In the genomic region with DNA sequence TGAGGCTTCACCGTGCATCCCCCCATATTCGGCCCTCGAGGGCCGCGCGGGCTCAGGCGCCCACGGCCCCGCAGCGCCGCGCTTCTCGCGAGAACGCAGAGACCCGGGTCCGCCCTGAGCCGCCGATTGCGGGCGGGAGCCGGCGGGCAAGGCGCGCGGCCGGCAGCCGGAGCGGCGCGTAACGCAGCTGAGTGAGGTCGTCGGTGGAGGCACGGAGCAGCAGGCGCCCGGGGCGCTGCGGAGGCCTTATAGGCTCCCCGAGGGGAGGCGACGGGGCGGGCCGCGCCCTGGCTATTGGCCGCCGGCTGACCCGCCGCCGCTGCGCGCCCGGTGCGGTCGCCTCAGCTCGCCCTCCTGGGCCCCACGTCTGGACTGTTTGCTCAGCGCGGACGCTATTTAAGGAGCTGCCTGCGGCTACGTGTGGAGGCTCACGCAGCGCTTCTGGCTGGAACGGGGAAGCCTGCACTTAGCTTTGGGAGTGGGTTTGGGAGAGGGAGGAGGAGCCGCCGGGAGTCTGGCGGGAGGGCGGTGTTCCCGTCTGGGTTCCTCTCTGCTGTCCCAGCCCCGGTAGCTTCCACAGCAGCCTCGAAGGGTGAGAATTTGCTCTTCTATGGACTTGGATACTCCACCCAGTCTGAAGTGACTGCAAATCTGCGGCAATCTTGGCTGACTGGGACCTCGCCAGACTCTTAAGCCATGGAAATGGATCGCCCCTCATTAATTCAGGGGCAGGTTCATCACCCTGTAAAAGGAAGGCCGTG, we compare ENCODE assay signal across 8 cellular contexts. TPM values are rescaled to one million over a fixed set of nuclear protein-coding genes. Genes with fewer than 3 reads are reported as not detected.
DNase-seq lines count a peak whose midpoint lies in the region; ATAC-seq and TF ChIP-seq lines count a peak whose summit lies in the region.

PLOD2 (minus strand) TSS at position 221 of the 761 bp plus-strand sequence; CDS start at position 26, 195 bp downstream.

- H3K4me1 ChIP-seq in SJSA1 (replicated peaks): peaks cover 74% of the 10 kb centered on the region
- peaks cover 13 to 27% of the 10 kb centered on the region in 2 donors for H3K4me1 ChIP-seq in gastrocnemius medialis

- ATAC-seq in GM19395 (IDR thresholded peaks at IDR 0.05; ENCODE audit: unreplicated experiment) (peak; percentile 59), gastrocnemius medialis (peak; percentile 31 to 59)

- H3K4me3 ChIP-seq in SJSA1: peak within 1 kb of the TSS; percentile 83
- peak within 1 kb of the TSS; percentile 69 to 83 (median 75) for H3K4me3 ChIP-seq in gastrocnemius medialis

- H3K27ac ChIP-seq in SJSA1: peak within 1 kb of the TSS; percentile 83
- H3K27ac ChIP-seq in gastrocnemius medialis: peak within 1 kb of the TSS; percentile 80 to 86 (median 84)

- intact Hi-C loops in gastrocnemius medialis (cut with DNase I; ENCODE audit: low total_unique reads): no loop called here

- H3K36me3 ChIP-seq in SJSA1: peaks cover 8% of the 10 kb centered on the region
- no peaks in the 10 kb centered on the region for H3K36me3 ChIP-seq in gastrocnemius medialis

- TF ChIP-seq POLR2A in gastrocnemius medialis (IDR thresholded peaks at IDR 0.05): peak; percentile 66 to 76

- H3K9me3 ChIP-seq in SJSA1 (replicated peaks): no peaks in the 10 kb centered on the region
- H3K9me3 ChIP-seq in gastrocnemius medialis: no peaks in the 10 kb centered on the region

- peak; percentile 90 for DNase-seq in D341Med (ENCODE audit: low spot score)
- DNase-seq in HPDE6-E6E7 (ENCODE audit: extremely low spot score): peak; percentile 58
- peak; percentile 82 to 86 for DNase-seq in SJSA1 (ENCODE audit: low read depth in 1 of 2, low spot score in 2 of 2)
- peak; percentile 31 for DNase-seq in cerebellar cortex (ENCODE audit: low spot score)
- peak; percentile 77 for DNase-seq in iPS-NIHi7 (ENCODE audit: extremely low spot score)
- DNase-seq in gastrocnemius medialis: peak; percentile 14 to 37
- DNase-seq in NOMO-1 (lab: John Stamatoyannopoulos, UW; ENCODE audit: unreplicated experiment in 2 of 2): no peak

- in situ Hi-C loops in gastrocnemius medialis (cut with MboI; ENCODE audit: low sequenced_read_pairs in 4 of 4): no loop called here

- H3K27me3 ChIP-seq in SJSA1 (replicated peaks): no peaks in the 10 kb centered on the region
- H3K27me3 ChIP-seq in gastrocnemius medialis: no peaks in the 10 kb centered on the region

- TF ChIP-seq CTCF in gastrocnemius medialis (IDR thresholded peaks at IDR 0.05 in 4 of 5, conservative IDR thresholded peaks at IDR 0.05 in 1 of 5): no peak

RNA-seq across cellular contexts. Expression of gene PLOD2, which starts in this region (rescaled TPM):
- 109 and 129 TPM in 2 replicates for total RNA-seq in SJSA1 (2014; rRNA removed; shearing (Covaris generic))
- 1 to 10 TPM; 2.0 to 6.5 (median 4.1) TPM for total RNA-seq in gastrocnemius medialis

Comparison
In these comparisons a context has a peak if more than half of its experiments do, and no peak if none do; other contexts are left out.
1. RNA of gene PLOD2 (total RNA-seq): 109 to 129 TPM in SJSA1; 2.0 to 6.5 TPM in gastrocnemius medialis; every median in the first group is over 10 times any median in the second.
2. DNase-seq: peak in D341Med (single experiment), HPDE6-E6E7 (single experiment), SJSA1 (2 of 2), cerebellar cortex (single experiment), iPS-NIHi7 (single experiment) and gastrocnemius medialis (2 of 2); none in NOMO-1 (0 of 2).